ENCODE assay signal across 11 cellular contexts in the genomic region with DNA sequence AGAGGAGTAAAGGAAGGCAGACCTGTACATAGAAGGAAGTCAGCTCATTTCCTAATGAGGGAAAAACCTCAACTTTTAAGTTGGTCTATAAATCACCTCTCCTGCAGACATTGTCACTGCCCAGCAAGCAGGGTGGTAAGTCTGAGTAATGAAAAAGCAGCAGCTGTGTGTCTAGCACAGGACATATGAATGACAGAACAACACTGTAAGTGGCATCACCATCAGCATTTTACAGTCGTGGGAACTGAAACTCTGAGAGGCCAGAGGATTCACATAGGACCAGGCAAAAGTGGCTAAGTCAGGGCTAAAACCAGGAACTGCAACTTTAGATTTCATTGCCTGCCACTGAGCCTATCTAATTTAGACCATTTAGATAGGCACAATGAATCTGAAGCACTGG.
DNase-seq lines count a peak whose midpoint lies in the region; ATAC-seq and TF ChIP-seq lines count a peak whose summit lies in the region.
"Had no signal": no experiment of that assay in that cellular context is flagged by ENCODE, and none has a peak within 500 bp of the region (broad histone marks: within the 10 kb centered on the region; RNA-seq: fewer than 3 reads in every experiment).

No MANE protein-coding gene starts in this region.

- H3K36me3 ChIP-seq in SJCRH30 = no peaks in the 10 kb centered on the region
- H3K36me3 ChIP-seq: BLaER1 treated with 17β-estradiol and CSF1 and Interleukin-3, amounts not matched to agents 10 nM and 100 nM; cardiac muscle cell had no signal

- H3K27me3 ChIP-seq in SJCRH30 = no peaks in the 10 kb centered on the region
- H3K27me3 ChIP-seq: BLaER1 treated with 17β-estradiol and CSF1 and Interleukin-3, amounts not matched to agents 10 nM and 100 nM; cardiac muscle cell had no signal

- no peaks in the 10 kb centered on the region; the same call in 1 of the 2 replicates for H3K9me3 ChIP-seq in SJCRH30 (replicated peaks)
- H3K9me3 ChIP-seq: BLaER1 treated with 17β-estradiol and CSF1 and Interleukin-3, amounts not matched to agents 10 nM and 100 nM had no signal

- no peaks in the 10 kb centered on the region for H3K36me3 Mint-ChIP-seq in mesothelial cell of epicardium

- no peak overlapping the region for H3K4me3 ChIP-seq in SJCRH30
- H3K4me3 ChIP-seq: BLaER1 treated with 17β-estradiol and CSF1 and Interleukin-3, amounts not matched to agents 10 nM and 100 nM; cardiac muscle cell had no signal

- peaks cover 5% of the 10 kb centered on the region; the same call in 1 of the 2 replicates for H3K4me1 ChIP-seq in SJCRH30

- in situ Hi-C loops in GM13976 (cut with MboI; ENCODE audit: low sequenced_read_pairs, unreplicated experiment) = no loop called here

- peak; percentile 91 for ATAC-seq in GM19455 (IDR thresholded peaks at IDR 0.05; ENCODE audit: unreplicated experiment)
- peak; percentile 96 for ATAC-seq in HG02981 (IDR thresholded peaks at IDR 0.05; ENCODE audit: unreplicated experiment)
- ATAC-seq: stimulated activated naive CD8-positive, alpha-beta T cell treated with anti-CD3 and anti-CD28 coated beads, Interleukin-15, amount 100 ng/mL, for 72 hours had no signal

- no peak overlapping the region for H3K27ac Mint-ChIP-seq in mesothelial cell of epicardium
- H3K27ac Mint-ChIP-seq: stimulated activated naive CD8-positive, alpha-beta T cell treated with anti-CD3 and anti-CD28 coated beads, Interleukin-15, amount 100 ng/mL, for 72 hours had no signal

- DNase-seq in GM13976 (ENCODE audit: low spot score) = peak; percentile 48
- DNase-seq in NCI-H69 (lab: John Stamatoyannopoulos, UW) = peak; percentile 87
- no peak for DNase-seq in activated gamma-delta T cell (lab: John Stamatoyannopoulos, UW)
- DNase-seq in DMS79 (lab: John Stamatoyannopoulos, UW) = no peak
- no peak for DNase-seq in mesothelial cell of epicardium (ENCODE audit: low spot score in 2 of 2, unreplicated experiment in 2 of 2)
- DNase-seq in SJCRH30 = no peak
- DNase-seq: stimulated activated naive CD8-positive, alpha-beta T cell treated with anti-CD3 and anti-CD28 coated beads, Interleukin-15, amount 100 ng/mL, for 72 hours had no signal

- H3K9me3 Mint-ChIP-seq in mesothelial cell of epicardium = peaks cover 10% of the 10 kb centered on the region
- H3K9me3 Mint-ChIP-seq: stimulated activated naive CD8-positive, alpha-beta T cell treated with anti-CD3 and anti-CD28 coated beads, Interleukin-15, amount 100 ng/mL, for 72 hours had no signal

- no peaks in the 10 kb centered on the region for H3K4me1 Mint-ChIP-seq in mesothelial cell of epicardium
- H3K4me1 Mint-ChIP-seq: stimulated activated naive CD8-positive, alpha-beta T cell treated with anti-CD3 and anti-CD28 coated beads, Interleukin-15, amount 100 ng/mL, for 72 hours had no signal

- H3K27me3 Mint-ChIP-seq in mesothelial cell of epicardium (ENCODE audit: low read depth) = peaks cover 32% of the 10 kb centered on the region

- no peak overlapping the region for H3K4me3 Mint-ChIP-seq in mesothelial cell of epicardium
- H3K4me3 Mint-ChIP-seq: stimulated activated naive CD8-positive, alpha-beta T cell treated with anti-CD3 and anti-CD28 coated beads, Interleukin-15, amount 100 ng/mL, for 72 hours had no signal

- TF ChIP-seq CTCF in GM13976 (IDR thresholded peaks at IDR 0.05; ENCODE audit: borderline replicate concordance, control extremely low read depth, extremely low read depth, insufficient read depth, missing control alignments) (no peak), mesothelial cell of epicardium (IDR thresholded peaks at IDR 0.05; ENCODE audit: unreplicated experiment) (no peak)

- no peak overlapping the region for H3K27ac ChIP-seq in SJCRH30
- H3K27ac ChIP-seq: BLaER1 treated with 17β-estradiol and CSF1 and Interleukin-3, amounts not matched to agents 10 nM and 100 nM; cardiac muscle cell had no signal

Comparison
In these comparisons a context has a peak if more than half of its experiments do, and no peak if none do; other contexts are left out.
1. DNase-seq: peak in GM13976 (single experiment) and NCI-H69 (single experiment); none in activated gamma-delta T cell (single experiment), DMS79 (single experiment), mesothelial cell of epicardium (0 of 2) and SJCRH30 (0 of 2).